22 cellular contexts compared by ENCODE assay signal in genomic region chr2:147204102-147204501, GRCh38.
DNase-seq lines count a peak whose midpoint lies in the region; ATAC-seq and TF ChIP-seq lines count a peak whose summit lies in the region.
"Had no signal": no experiment of that assay in that cellular context is flagged by ENCODE, and none has a peak within 500 bp of the region (broad histone marks: within the 10 kb centered on the region; RNA-seq: fewer than 3 reads in every experiment).

No MANE protein-coding gene starts in this region.

- H3K9me3 Mint-ChIP-seq in activated T-cell treated with anti-CD3 and anti-CD28 coated beads, Interleukin-2, amount 50 U/mL, for 4 hours: peaks cover 22% of the 10 kb centered on the region

- H3K4me3 Mint-ChIP-seq in activated T-cell treated with anti-CD3 and anti-CD28 coated beads, Interleukin-2, amount 50 U/mL, for 4 hours: no peak overlapping the region
- H3K4me3 Mint-ChIP-seq: immature natural killer cell; stimulated activated naive B cell treated with anti-CD40 and anti-IgM and Interleukin-4, amounts not matched to agents 10 μg/mL and 1 μg/mL and 100 μg/mL, for 72 hours had no signal

- POLR2A ChIA-PET in BJ (lab: Charles Lee): no interaction called here
- POLR2A ChIA-PET in RWPE1 (lab: Yijun Ruan, JAX; ENCODE audit: low non-redundant PET): no interaction called here

- H3K36me3 ChIP-seq in BJ (ENCODE audit: control insufficient read depth, insufficient read depth, low read length): no peaks in the 10 kb centered on the region
- H3K36me3 ChIP-seq: BLaER1, HAP-1, uterus had no signal

- no peak for ATAC-seq in sciatic nerve
- no peak for ATAC-seq in activated T-cell treated with anti-CD3 and anti-CD28 coated beads, Interleukin-2, amount 50 U/mL, for 4 hours
- ATAC-seq: Panc1; stimulated activated naive B cell treated with anti-CD40 and anti-IgM and Interleukin-4, amounts not matched to agents 10 μg/mL and 1 μg/mL and 100 μg/mL, for 72 hours had no signal

- TF ChIP-seq CTCF in BJ (IDR thresholded peaks at IDR 0.05; ENCODE audit: insufficient read depth, low read depth, low read length) (no peak), cardiac fibroblast (IDR thresholded peaks at IDR 0.05; ENCODE audit: low read depth, low read length) (no peak), RWPE1 (conservative IDR thresholded peaks at IDR 0.05; ENCODE audit: low read depth) (no peak)

- no peak overlapping the region for H3K27ac ChIP-seq in RWPE1
- H3K27ac ChIP-seq: BLaER1, skin epidermis, uterus had no signal

- DNase-seq in BJ (ENCODE audit: low read depth) (peak; percentile 9), LHCN-M2 (ENCODE audit: low read depth) (peak; percentile 93), cardiac fibroblast (ENCODE audit: low read depth in 2 of 2) (peak; percentile 11 to 60), kidney tubule cell (ENCODE audit: low spot score) (peak; percentile 90), RWPE1 (ENCODE audit: low spot score) (no peak), sciatic nerve (ENCODE audit: low spot score) (no peak), NCI-H345 treated with DMSO at 0.1 percent for 48 hours (lab: John Stamatoyannopoulos, UW; ENCODE audit: unreplicated experiment) (no peak)
- no peak for DNase-seq in activated T-cell treated with anti-CD3 and anti-CD28 coated beads, Interleukin-2, amount 50 U/mL, for 4 hours
- DNase-seq: activated CD8-positive, alpha-beta memory T cell treated with anti-CD3 and anti-CD28 coated beads for 24 hours; activated effector memory CD4-positive, alpha-beta T cell treated with anti-CD3 and anti-CD28 coated beads, Interleukin-2, amount 50 U/mL, for 16 hours; aorta; DMS153; immature natural killer cell; KG1; NCI-H1694; NCI-H748 treated with DMSO at 0.1 percent for 48 hours; stimulated activated naive B cell treated with anti-CD40 and anti-IgM and Interleukin-4, amounts not matched to agents 10 μg/mL and 1 μg/mL and 100 μg/mL, for 72 hours; uterus had no signal

- H3K4me1 Mint-ChIP-seq in activated T-cell treated with anti-CD3 and anti-CD28 coated beads, Interleukin-2, amount 50 U/mL, for 4 hours (ENCODE audit: low read depth): no peaks in the 10 kb centered on the region
- H3K4me1 Mint-ChIP-seq: immature natural killer cell; stimulated activated naive B cell treated with anti-CD40 and anti-IgM and Interleukin-4, amounts not matched to agents 10 μg/mL and 1 μg/mL and 100 μg/mL, for 72 hours had no signal

- intact Hi-C loops in sciatic nerve (cut with DNase I): no loop called here

- H3K27me3 Mint-ChIP-seq in activated T-cell treated with anti-CD3 and anti-CD28 coated beads, Interleukin-2, amount 50 U/mL, for 4 hours (ENCODE audit: low read depth): no peaks in the 10 kb centered on the region
- H3K27me3 Mint-ChIP-seq: stimulated activated naive B cell treated with anti-CD40 and anti-IgM and Interleukin-4, amounts not matched to agents 10 μg/mL and 1 μg/mL and 100 μg/mL, for 72 hours had no signal

- H3K36me3 Mint-ChIP-seq in activated T-cell treated with anti-CD3 and anti-CD28 coated beads, Interleukin-2, amount 50 U/mL, for 4 hours (ENCODE audit: insufficient read depth): no peaks in the 10 kb centered on the region

- no peaks in the 10 kb centered on the region for H3K27me3 ChIP-seq in BJ (ENCODE audit: control insufficient read depth, insufficient read depth, low read length)
- H3K27me3 ChIP-seq: BLaER1, uterus had no signal

- CTCF ChIA-PET in BJ (lab: Yijun Ruan, JAX) (no interaction called here), RWPE1 (lab: Yijun Ruan, JAX) (no interaction called here)

- H3K4me3 ChIP-seq in BJ (ENCODE audit: low read depth, low read length) (no peak overlapping the region), cardiac fibroblast (replicated peaks in 1 of 2; ENCODE audit: low read depth in 2 of 2, low read length in 2 of 2) (no peak overlapping the region)
- H3K4me3 ChIP-seq: BLaER1, HAP-1, skin epidermis, uterus had no signal

Comparison
In these comparisons a context has a peak if more than half of its experiments do, and no peak if none do; other contexts are left out.
1. DNase-seq: peak in BJ (single experiment), LHCN-M2 (single experiment), cardiac fibroblast (2 of 2) and kidney tubule cell (single experiment); none in RWPE1 (single experiment), sciatic nerve (single experiment), NCI-H345 treated with DMSO at 0.1 percent for 48 hours (single experiment) and activated T-cell treated with anti-CD3 and anti-CD28 coated beads, Interleukin-2, amount 50 U/mL, for 4 hours (single experiment).